8 cellular contexts compared by ENCODE assay signal in the genomic region with DNA sequence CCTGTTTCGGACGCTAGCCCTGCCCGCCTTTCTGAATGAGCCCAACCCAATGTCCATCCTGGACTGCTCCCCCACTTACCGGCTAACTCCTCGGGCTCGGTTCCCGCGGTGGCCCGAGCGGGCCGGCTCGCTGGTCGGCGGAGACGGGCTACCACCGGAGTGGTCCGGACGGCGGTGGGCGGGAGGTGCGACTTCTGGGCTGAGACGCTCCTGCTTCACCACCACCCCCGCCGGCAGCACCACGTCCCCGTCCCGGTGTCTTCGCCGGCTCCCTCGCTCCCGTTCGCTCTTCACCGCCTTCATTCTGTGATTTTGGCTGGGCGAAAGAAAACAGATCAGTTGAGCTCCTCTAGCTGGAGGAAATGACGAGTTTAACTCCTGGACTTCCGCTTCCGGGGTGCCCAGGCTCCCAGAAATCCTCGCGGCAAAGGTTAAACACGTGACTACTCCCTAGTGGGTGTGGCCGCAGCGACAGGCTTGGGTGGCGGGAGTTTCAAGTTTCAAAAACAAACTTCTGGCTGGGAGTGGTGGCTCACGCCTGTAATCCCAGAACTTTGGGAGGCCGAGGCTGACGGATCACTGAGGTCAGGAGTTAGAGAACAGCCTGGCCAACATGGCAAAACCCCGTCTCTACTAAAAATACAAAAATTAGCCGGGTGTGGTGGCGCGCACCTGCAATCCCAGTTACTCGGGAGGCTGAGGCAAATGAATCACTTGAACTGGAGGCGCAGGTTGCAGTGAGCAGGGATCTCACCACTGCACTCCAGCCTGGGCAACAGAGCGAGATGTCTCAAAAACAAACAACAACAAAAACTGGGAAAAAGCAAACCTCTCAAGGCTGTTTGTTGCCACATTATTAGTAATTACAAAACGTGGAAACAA. TPM values are rescaled to one million over a fixed set of nuclear protein-coding genes. Genes with fewer than 3 reads are reported as not detected.
DNase-seq lines count a peak whose midpoint lies in the region; ATAC-seq, FAIRE-seq and TF ChIP-seq lines count a peak whose summit lies in the region.

A gene with protein sequence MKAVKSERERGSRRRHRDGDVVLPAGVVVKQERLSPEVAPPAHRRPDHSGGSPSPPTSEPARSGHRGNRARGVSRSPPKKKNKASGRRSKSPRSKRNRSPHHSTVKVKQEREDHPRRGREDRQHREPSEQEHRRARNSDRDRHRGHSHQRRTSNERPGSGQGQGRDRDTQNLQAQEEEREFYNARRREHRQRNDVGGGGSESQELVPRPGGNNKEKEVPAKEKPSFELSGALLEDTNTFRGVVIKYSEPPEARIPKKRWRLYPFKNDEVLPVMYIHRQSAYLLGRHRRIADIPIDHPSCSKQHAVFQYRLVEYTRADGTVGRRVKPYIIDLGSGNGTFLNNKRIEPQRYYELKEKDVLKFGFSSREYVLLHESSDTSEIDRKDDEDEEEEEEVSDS (minus strand): TSS at position 367 of the 882 bp plus-strand sequence. CDS start 64 bp downstream, at position 303.

- peak; percentile 61 for FAIRE-seq in kidney (lab: Jason Lieb, UNC)

- H3K4me1 ChIP-seq in kidney (ENCODE audit: control insufficient read depth in 1 of 2, insufficient read depth in 1 of 2, low read depth in 1 of 2, low read length in 2 of 2) = peaks cover 5 to 20% of the 10 kb centered on the region in 2 donors

- peak within 1 kb of the TSS; percentile 92 to 95 for H3K9ac ChIP-seq in kidney (ENCODE audit: low read length in 2 of 2)

- no peak for TF ChIP-seq CTCF in kidney (IDR thresholded peaks at IDR 0.05; ENCODE audit: borderline replicate concordance, extremely low read depth, insufficient read depth)

- H3K9me3 ChIP-seq in kidney (ENCODE audit: control insufficient read depth in 1 of 2, low read length in 2 of 2) = no peaks in the 10 kb centered on the region

- H3K27ac ChIP-seq in kidney (ENCODE audit: low read depth in 2 of 2, low read length in 2 of 2) = peak within 1 kb of the TSS; percentile 72 to 92

- peak within 1 kb of the TSS; percentile 92 to 100 for H3K4me3 ChIP-seq in kidney (ENCODE audit: low read length in 2 of 2)

- peak; percentile 77 for TF ChIP-seq POLR2A in GM18951 (IDR thresholded peaks at IDR 0.05; ENCODE audit: extremely low read depth, insufficient read depth, insufficient read length)

- DNase-seq in ACHN (peak; percentile 91), NCI-H510A treated with DMSO at 0.1 percent for 48 hours (lab: John Stamatoyannopoulos, UW) (peak; percentile 100), cerebellar nuclear complex (lab: John Stamatoyannopoulos, UW) (peak; percentile 33 to 76), kidney (peak; percentile 96)
- peak; percentile 86 for DNase-seq in activated CD4-positive, alpha-beta T cell treated with anti-CD3 and anti-CD28 coated beads for 1 hour
- peak; percentile 73 to 77 for DNase-seq in stimulated activated CD4-positive, alpha-beta T cell treated with anti-CD3 and anti-CD28 coated beads, Interleukin-15, amount 100 ng/mL, for 1 hour (ENCODE audit: low read depth in 1 of 2, low spot score in 1 of 2)

- in situ Hi-C loops in ACHN (cut with HindIII; ENCODE audit: low pct_ligation_motif_present, low pct_unique_long_range_greater_than_20kb, low sequenced_read_pairs) = no loop called here
- in situ Hi-C loops in GM18951 (cut with MboI; ENCODE audit: low sequenced_read_pairs, unreplicated experiment) = no loop called here

- H3K36me3 ChIP-seq in kidney (ENCODE audit: control insufficient read depth in 1 of 2, insufficient read depth in 2 of 2, low read length in 2 of 2) = peaks cover 5 to 7% of the 10 kb centered on the region in 2 donors

- ATAC-seq in HG03432 (IDR thresholded peaks at IDR 0.05; ENCODE audit: unreplicated experiment) = peak; percentile 81

- intact Hi-C loops in kidney (cut with DNase I) = no loop called here

RNA-seq across cellular contexts. Expression of the gene that starts here (rescaled TPM):
- total RNA-seq in kidney = 20.1 TPM
- polyA plus RNA-seq in kidney (ENCODE audit: insufficient read depth, low read depth, low replicate concordance) = 3.9 TPM

Comparison
In these comparisons a context has a peak if more than half of its experiments do, and no peak if none do; other contexts are left out.
1. Peak in every context shown above with its lines: DNase-seq, ATAC-seq, H3K4me3 ChIP-seq and H3K27ac ChIP-seq.